In the genomic region with DNA sequence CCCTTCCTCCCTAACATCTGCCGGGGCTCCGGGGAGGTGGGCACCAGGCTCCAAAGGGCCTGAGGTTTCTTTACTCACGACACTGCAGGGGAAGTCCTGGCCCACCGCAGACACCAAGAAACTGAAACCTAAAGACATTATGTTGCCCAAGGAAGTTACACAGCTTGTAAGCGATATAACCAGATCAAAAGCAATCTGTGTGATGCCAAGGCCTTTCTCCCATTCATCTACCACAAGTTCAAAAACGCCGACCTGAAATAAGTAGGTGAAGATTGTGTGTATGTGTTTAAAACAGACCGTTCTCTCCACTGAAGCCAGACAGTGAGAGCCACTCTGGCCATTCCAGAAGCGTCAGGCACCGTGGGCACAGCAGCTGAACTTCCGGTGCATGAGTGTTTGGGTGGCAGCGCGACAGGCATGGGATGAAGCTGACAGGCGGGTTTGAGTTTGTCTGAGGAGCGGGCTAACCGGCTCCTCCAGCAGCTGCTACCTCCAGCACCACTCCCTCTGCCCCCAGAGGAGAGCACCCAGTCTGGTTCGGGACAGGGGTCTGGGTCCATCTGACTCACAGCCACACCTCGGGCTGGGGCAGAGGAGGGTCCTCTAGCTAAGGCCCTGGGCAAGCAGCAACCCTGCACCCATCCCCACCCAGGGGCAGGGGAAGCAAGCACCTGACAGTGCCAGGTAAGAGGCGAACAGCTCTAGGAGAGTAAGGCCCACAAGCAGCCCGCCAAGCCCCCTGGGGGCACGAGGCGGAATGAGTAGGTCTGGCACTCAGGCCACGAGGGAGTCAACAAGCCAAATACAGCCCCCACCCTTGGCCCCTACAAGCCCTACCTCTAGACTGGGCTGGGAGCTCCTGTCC, we compare ENCODE assay signal across 8 cellular contexts. TPM values are rescaled to one million over a fixed set of nuclear protein-coding genes. Genes with fewer than 3 reads are reported as not detected.
A peak's percentile ranks its signal among the peaks of the same experiment; 100 is the strongest.
DNase-seq lines count a peak whose midpoint lies in the region; ATAC-seq, FAIRE-seq and TF ChIP-seq lines count a peak whose summit lies in the region.

No MANE protein-coding gene starts in this region.

- FAIRE-seq in GM12891 (lab: Jason Lieb, UNC) (peak; percentile 80), kidney (lab: Jason Lieb, UNC) (no peak)

- no peaks in the 10 kb centered on the region for H3K27me3 ChIP-seq in GM23248 (replicated peaks; ENCODE audit: insufficient read depth)

- TF ChIP-seq POLR2A in GM12891 (IDR thresholded peaks at IDR 0.05; ENCODE audit: low read depth, low read length), result no peak

- in situ Hi-C loops in GM23248 (cut with MboI), result no loop called here

- 78 to 81% methylated on average over 22 to 23 of the region's 23 CpGs for WGBS in GM23248 (ENCODE audit: low coverage in 1 of 2, low lambda C conversion rate in 2 of 2, missing lambda C conversion rate in 2 of 2), 2 experiments

- H3K4me3 ChIP-seq in kidney (ENCODE audit: low read length in 2 of 2), result peak overlapping the region in 1 of 2 donors; percentile 29
- H3K4me3 ChIP-seq in GM23248, result no peak overlapping the region

- H3K4me2 ChIP-seq in GM23248 (ENCODE audit: unreplicated experiment), result no peak overlapping the region

- no peak for DNase-seq in GM12891 (ENCODE audit: insufficient read length, low spot score)
- DNase-seq in RPMI8226, result peak; percentile 83
- DNase-seq in activated naive CD4-positive, alpha-beta T cell treated with anti-CD3 and anti-CD28 coated beads, Interleukin-2, amount 50 U/mL, for 72 hours (ENCODE audit: low spot score in 2 of 2), result peak; percentile 54 to 80
- peak; percentile 84 for DNase-seq in kidney
- DNase-seq in stimulated activated CD4-positive, alpha-beta T cell treated with anti-CD3 and anti-CD28 coated beads, Interleukin-4, amount 100 ng/mL, for 48 hours (ENCODE audit: low read depth in 2 of 2), result peak; percentile 50 to 59
- no peak for DNase-seq in GM23248
- DNase-seq in iPS-NIHi7 (ENCODE audit: extremely low spot score), result no peak

- H3K27ac Mint-ChIP-seq in activated naive CD4-positive, alpha-beta T cell treated with anti-CD3 and anti-CD28 coated beads, Interleukin-2, amount 50 U/mL, for 72 hours, result peak overlapping the region; percentile 91 to 95

- no peaks in the 10 kb centered on the region; the same call in 1 of the 2 replicates for H4K20me1 ChIP-seq in GM23248 (ENCODE audit: insufficient read depth)

- H3K9ac ChIP-seq in kidney (ENCODE audit: low read length in 2 of 2) (peak overlapping the region in 1 of 2 donors; percentile 34), GM23248 (no peak overlapping the region)

- intact Hi-C loops in kidney (cut with DNase I), result no loop called here

- H3K9me2 ChIP-seq in GM23248 (ENCODE audit: insufficient read depth), result no peaks in the 10 kb centered on the region

- H3K79me2 ChIP-seq in GM23248 (ENCODE audit: insufficient read depth), result peaks cover 54% of the 10 kb centered on the region

- H3K4me1 ChIP-seq in kidney (ENCODE audit: control insufficient read depth in 1 of 2, insufficient read depth in 1 of 2, low read depth in 1 of 2, low read length in 2 of 2) (peaks cover 9 to 22% of the 10 kb centered on the region in 2 donors), GM23248 (ENCODE audit: insufficient read depth) (no peaks in the 10 kb centered on the region)

- peaks cover 0 to 9% of the 10 kb centered on the region in 2 donors for H3K36me3 Mint-ChIP-seq in activated naive CD4-positive, alpha-beta T cell treated with anti-CD3 and anti-CD28 coated beads, Interleukin-2, amount 50 U/mL, for 72 hours

- H3K9me3 ChIP-seq in kidney (ENCODE audit: control insufficient read depth in 1 of 2, low read length in 2 of 2), result no peaks in the 10 kb centered on the region
- no peaks in the 10 kb centered on the region for H3K9me3 ChIP-seq in GM23248 (ENCODE audit: low read depth)

- no peak for TF ChIP-seq CTCF in kidney (IDR thresholded peaks at IDR 0.05; ENCODE audit: borderline replicate concordance, extremely low read depth, insufficient read depth)

- no peak overlapping the region for H2AFZ ChIP-seq in GM23248

- ATAC-seq in HG03060 (IDR thresholded peaks at IDR 0.05; ENCODE audit: low read depth, unreplicated experiment), result peak; percentile 10
- peak; percentile 63 to 71 for ATAC-seq in activated naive CD4-positive, alpha-beta T cell treated with anti-CD3 and anti-CD28 coated beads, Interleukin-2, amount 50 U/mL, for 72 hours

- no peaks in the 10 kb centered on the region for H3K9me3 Mint-ChIP-seq in activated naive CD4-positive, alpha-beta T cell treated with anti-CD3 and anti-CD28 coated beads, Interleukin-2, amount 50 U/mL, for 72 hours

- H3K36me3 ChIP-seq in kidney (ENCODE audit: control insufficient read depth in 1 of 2, insufficient read depth in 2 of 2, low read length in 2 of 2) (no peaks in the 10 kb centered on the region), GM23248 (ENCODE audit: low read depth) (no peaks in the 10 kb centered on the region)

- peaks cover 20% of the 10 kb centered on the region; the same call in 1 of the 2 replicates for H3F3A ChIP-seq in GM23248 (ENCODE audit: insufficient read depth)

- no peak overlapping the region for H3K27ac ChIP-seq in kidney (ENCODE audit: low read depth in 2 of 2, low read length in 2 of 2)
- H3K27ac ChIP-seq in GM23248, result no peak overlapping the region

TF ChIP-seq in GM12891, 5 proteins besides CTCF, POLR2A, EP300 and RAD21:
- TF ChIP-seq PAX5 (IDR thresholded peaks at IDR 0.05; ENCODE audit: insufficient read depth, low read length, severe bottlenecking) (no peak), TAF1 (IDR thresholded peaks at IDR 0.05; ENCODE audit: low read depth, low read length) (no peak), POLR2AphosphoS5 (IDR thresholded peaks at IDR 0.05; ENCODE audit: low read depth, low read length) (no peak), POU2F2 (IDR thresholded peaks at IDR 0.05; ENCODE audit: low read depth, low read length) (no peak), SPI1 (IDR thresholded peaks at IDR 0.05; ENCODE audit: low read depth, low read length) (peak; percentile 67)

RNA-seq across cellular contexts. Expression of gene TNK2, which starts 1.3 kb away (rescaled TPM):
- polyA plus RNA-seq in GM12891 (2012; ENCODE audit: low read depth, missing spikeins), result 12.1 TPM
- total RNA-seq in activated naive CD4-positive, alpha-beta T cell treated with anti-CD3 and anti-CD28 coated beads, Interleukin-2, amount 50 U/mL, for 72 hours, result 10 to 100 TPM; 55.1 to 78.1 TPM
- total RNA-seq in kidney, result 42.5 TPM
- polyA plus RNA-seq in kidney (ENCODE audit: insufficient read depth, low read depth, low replicate concordance), result 14.7 TPM
- total RNA-seq in GM23248 (2014; rRNA removed; shearing (Covaris generic)), result 8.5 and 12.3 TPM in 2 replicates
- 3.2 and 3.4 TPM in 2 replicates for polyA plus RNA-seq in GM23248 (2016; fragmentation: Nextera tagmentation; extraction: Ambion mirVana)

Comparison
In these comparisons a context has a peak if more than half of its experiments do, and no peak if none do; other contexts are left out.
1. DNase-seq: peak in RPMI8226 (single experiment), activated naive CD4-positive, alpha-beta T cell treated with anti-CD3 and anti-CD28 coated beads, Interleukin-2, amount 50 U/mL, for 72 hours (2 of 2), kidney (single experiment) and stimulated activated CD4-positive, alpha-beta T cell treated with anti-CD3 and anti-CD28 coated beads, Interleukin-4, amount 100 ng/mL, for 48 hours (2 of 2); none in GM12891 (single experiment), GM23248 (single experiment) and iPS-NIHi7 (single experiment).